9 cellular contexts compared by ENCODE assay signal in genomic region chr3:53162672-53163458, GRCh38. TPM values are rescaled to one million over a fixed set of nuclear protein-coding genes. Genes with fewer than 3 reads are reported as not detected.
DNase-seq lines count a peak whose midpoint lies in the region; ATAC-seq and TF ChIP-seq lines count a peak whose summit lies in the region.
"Had no signal": no experiment of that assay in that cellular context is flagged by ENCODE, and none has a peak within 500 bp of the region (broad histone marks: within the 10 kb centered on the region; RNA-seq: fewer than 3 reads in every experiment).

No MANE protein-coding gene starts in this region.

- WGBS in mesodermal cell (ENCODE audit: insufficient coverage in 2 of 2), 2 experiments, result 76% methylated on average over 10 to 11 of the region's 12 CpGs
- 46% methylated on average over 7 of the region's 12 CpGs for WGBS in suprapubic skin

- intact Hi-C loops in PC-3 (cut with micrococcal nuclease) (loop anchor here (1.0 kb wide), 1 partner anchor 49 kb away; no protein-coding TSS in a partner anchor), ascending aorta (cut with DNase I) (no loop called here)

- peak; percentile 24 for ATAC-seq in GM21360 (IDR thresholded peaks at IDR 0.05; ENCODE audit: unreplicated experiment)
- no peak for ATAC-seq in PC-3

- CTCF ChIA-PET in PC-3 (lab: Charles Lee), result no interaction called here

- H4K20me1 ChIP-seq in PC-3 (ENCODE audit: low read length), result peaks cover 16% of the 10 kb centered on the region; the same call in 1 of the 2 replicates

- H3K9me3 ChIP-seq in PC-3 (ENCODE audit: low read length) (no peaks in the 10 kb centered on the region), ascending aorta (no peaks in the 10 kb centered on the region), mesodermal cell (ENCODE audit: control insufficient read depth, low read length) (no peaks in the 10 kb centered on the region), suprapubic skin (no peaks in the 10 kb centered on the region)

- H3F3A ChIP-seq in PC-3 (ENCODE audit: low read length, unreplicated experiment), result no peaks in the 10 kb centered on the region

- no peak for TF ChIP-seq CTCF in PC-3 (conservative IDR thresholded peaks at IDR 0.05; ENCODE audit: low read depth, low read length)
- no peak for TF ChIP-seq CTCF in ascending aorta (IDR thresholded peaks at IDR 0.05)
- no peak for TF ChIP-seq CTCF in suprapubic skin (IDR thresholded peaks at IDR 0.05)

- H3K9me2 ChIP-seq in PC-3 (replicated peaks; ENCODE audit: low read length), result no peaks in the 10 kb centered on the region

- H3K27me3 ChIP-seq in PC-3 (ENCODE audit: low read length), result no peaks in the 10 kb centered on the region
- H3K27me3 ChIP-seq in ascending aorta, result no peaks in the 10 kb centered on the region
- H3K27me3 ChIP-seq in suprapubic skin, result no peaks in the 10 kb centered on the region

- H3K4me2 ChIP-seq in PC-3 (ENCODE audit: low read length), result peak overlapping the region; percentile 87

- H3K79me2 ChIP-seq in PC-3 (ENCODE audit: low read length), result peaks cover 64% of the 10 kb centered on the region

- H2AFZ ChIP-seq in PC-3 (ENCODE audit: low read length), result no peak overlapping the region

- DNase-seq in PC-3, result peak; percentile 17
- no peak for DNase-seq in ascending aorta (ENCODE audit: low spot score in 2 of 2)
- DNase-seq in suprapubic skin (ENCODE audit: low spot score in 2 of 2), result no peak
- DNase-seq in SW480 (ENCODE audit: low spot score), result no peak
- no peak for DNase-seq in SIG-M5 treated with dmso at 0.1 percent for 504 hours (lab: John Stamatoyannopoulos, UW; ENCODE audit: unreplicated experiment)
- no peak for DNase-seq in HuH-7 (ENCODE audit: low spot score)

- peak overlapping the region; percentile 87 for H3K9ac ChIP-seq in PC-3 (ENCODE audit: low read length)

- peaks cover 40% of the 10 kb centered on the region for H3K4me1 ChIP-seq in PC-3 (ENCODE audit: insufficient read depth, low read length)
- peaks cover 11 to 39% of the 10 kb centered on the region in 2 donors for H3K4me1 ChIP-seq in ascending aorta
- H3K4me1 ChIP-seq in mesodermal cell (ENCODE audit: control insufficient read depth, insufficient read depth, low read length, poor library complexity, severe bottlenecking), result peaks cover 23% of the 10 kb centered on the region
- H3K4me1 ChIP-seq in suprapubic skin, result peaks cover 76% of the 10 kb centered on the region

- H3K36me3 ChIP-seq in PC-3 (ENCODE audit: low read depth, low read length) (no peaks in the 10 kb centered on the region; the same call in 1 of the 2 replicates), ascending aorta (no peaks in the 10 kb centered on the region), mesodermal cell (ENCODE audit: control insufficient read depth, insufficient read depth, low read length) (no peaks in the 10 kb centered on the region), suprapubic skin (no peaks in the 10 kb centered on the region)
- H3K36me3 ChIP-seq: cardiac muscle cell had no signal

- TF ChIP-seq EP300 in suprapubic skin (IDR thresholded peaks at IDR 0.05), result no peak

- no peak overlapping the region for H3K27ac ChIP-seq in PC-3 (ENCODE audit: low read length)
- H3K27ac ChIP-seq in ascending aorta, result peak overlapping the region; percentile 81 to 93
- peak overlapping the region; percentile 29 for H3K27ac ChIP-seq in mesodermal cell (ENCODE audit: low read depth, low read length, severe bottlenecking)
- peak overlapping the region; percentile 85 for H3K27ac ChIP-seq in suprapubic skin
- H3K27ac ChIP-seq: cardiac muscle cell had no signal

- peak overlapping the region; percentile 96 for H3K4me3 ChIP-seq in PC-3 (ENCODE audit: low read length)
- peak overlapping the region; percentile 88 to 90 for H3K4me3 ChIP-seq in ascending aorta
- H3K4me3 ChIP-seq in mesodermal cell (ENCODE audit: extremely low read depth, insufficient read depth, low read length, poor library complexity, severe bottlenecking), result peak overlapping the region; percentile 70
- H3K4me3 ChIP-seq in suprapubic skin, result peak overlapping the region; percentile 92

- BruUV-seq in PC-3 (replicated peaks; lab: Mats Ljungman, UMichigan), result no TSS peak

- POLR2A ChIA-PET in PC-3 (lab: Charles Lee; ENCODE audit: unreplicated experiment), result no interaction called here

- TF ChIP-seq POLR2A in suprapubic skin (IDR thresholded peaks at IDR 0.05), result no peak

RNA-seq across cellular contexts. Expression of gene PRKCD, which starts 1.9 kb away (rescaled TPM):
- total RNA-seq in PC-3 (2014; rRNA removed) (7.8 and 18.7 TPM in 2 replicates), ascending aorta (36.3 TPM), suprapubic skin (10 to 100 TPM; 27.9 to 31.3 (median 29.3) TPM)
- polyA plus RNA-seq in mesodermal cell (2013, experiment 1 of 2), result 26.9 TPM
- polyA plus RNA-seq in mesodermal cell (2013, experiment 2 of 2), result 22.8 TPM

RNA-seq across cellular contexts. Expression of gene RFT1, which starts 32.6 kb away (rescaled TPM):
- 21.1 and 24.6 TPM in 2 replicates for total RNA-seq in PC-3 (2014; rRNA removed)
- total RNA-seq in ascending aorta, result 12.1 TPM
- polyA plus RNA-seq in mesodermal cell (2013, experiment 1 of 2), result 24.8 TPM
- 21.6 TPM for polyA plus RNA-seq in mesodermal cell (2013, experiment 2 of 2)
- total RNA-seq in suprapubic skin, result 10 to 100 TPM in 2 of 4 donors, 1 to 10 TPM in 2; 8.3 to 19.7 (median 10.2) TPM
